Comparison of ENCODE assay signal across 1 cellular context in the genomic region with DNA sequence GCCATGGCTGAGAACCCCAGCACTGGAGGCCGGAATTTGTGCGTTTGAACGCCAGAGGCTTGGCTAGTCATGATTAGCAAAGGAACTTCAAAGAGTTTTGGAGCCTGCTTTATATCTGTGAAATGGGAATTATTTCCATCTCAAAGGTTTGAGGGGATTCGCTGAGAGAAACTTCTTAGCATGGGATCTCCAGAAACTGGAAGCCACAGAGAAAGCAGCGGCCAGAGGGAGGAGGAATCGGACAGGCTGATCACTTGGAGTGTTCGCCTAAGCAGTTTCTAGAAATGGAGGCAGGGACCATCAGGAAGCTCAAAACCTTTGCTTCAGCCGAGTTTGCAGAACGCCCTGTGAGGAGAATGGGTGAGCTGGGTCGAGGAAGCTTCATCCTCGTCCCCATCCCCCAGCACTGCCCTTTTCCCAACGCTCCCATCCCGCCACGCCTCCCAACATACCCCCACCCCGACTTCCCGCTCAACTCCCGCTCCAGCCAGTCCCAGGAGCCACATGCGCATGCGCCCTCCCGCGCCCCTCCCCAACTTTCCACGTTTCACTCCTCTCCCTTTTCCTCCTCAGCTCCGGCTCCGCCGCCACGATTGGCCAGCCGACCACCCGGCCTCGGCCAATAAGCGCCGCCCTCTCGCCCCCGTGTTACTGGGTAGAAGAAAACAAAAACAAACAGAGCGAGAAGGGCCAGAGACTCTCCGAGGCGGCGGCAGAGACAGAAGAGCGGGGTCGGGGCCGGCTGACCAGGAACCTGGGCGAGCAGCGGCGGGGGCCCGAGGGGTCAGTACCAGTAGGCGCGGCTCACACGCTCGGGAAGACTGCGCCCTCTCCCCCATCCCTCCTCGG.
A peak's percentile ranks its signal among the peaks of the same experiment; 100 is the strongest.
TF ChIP-seq lines count a peak whose summit lies in the region.

Gene PDCD4, plus strand, starts transcription at position 693 of the 849 bp plus-strand sequence. CDS start 4,100 bp downstream, outside the sequence.

TF ChIP-seq in HepG2, 621 proteins besides CTCF, POLR2A, EP300 and RAD21 (continued from another document and continues in another):
- TF ChIP-seq ZNF574 (CRISPR knock-in tag; IDR thresholded peaks at IDR 0.05) (peak; percentile 44; the same call in 1 of the 2 replicates), ZNF180 (CRISPR knock-in tag; IDR thresholded peaks at IDR 0.05; ENCODE audit: borderline replicate concordance, low read depth) (no peak), THAP8 (CRISPR knock-in tag; IDR thresholded peaks at IDR 0.05; ENCODE audit: borderline replicate concordance) (no peak), MLX (CRISPR knock-in tag; IDR thresholded peaks at IDR 0.05) (no peak), WIZ (CRISPR knock-in tag; IDR thresholded peaks at IDR 0.05) (peak; percentile 50; the same call in 1 of the 2 replicates), NFKBIZ (CRISPR knock-in tag; IDR thresholded peaks at IDR 0.05) (peak; percentile 7; the same call in 1 of the 2 replicates), ZNF652 (CRISPR knock-in tag; IDR thresholded peaks at IDR 0.05; ENCODE audit: borderline replicate concordance, low read depth) (no peak), ERF (CRISPR knock-in tag; IDR thresholded peaks at IDR 0.05) (peak; percentile 58; the same call in 1 of the 2 replicates), ZSCAN25 (CRISPR knock-in tag; IDR thresholded peaks at IDR 0.05) (0 out of 2 replicates have a peak, but pooled peaks have one; percentile 12), GABPB1 (CRISPR knock-in tag; IDR thresholded peaks at IDR 0.05) (no peak), CREB1 (IDR thresholded peaks at IDR 0.05) (peak; percentile 54), CREB1 (CRISPR knock-in tag; IDR thresholded peaks at IDR 0.05) (no peak), CREM (IDR thresholded peaks at IDR 0.05) (no peak; the same call in 1 of the 2 replicates), CREM (CRISPR knock-in tag; IDR thresholded peaks at IDR 0.05) (no peak), TAF15 (IDR thresholded peaks at IDR 0.05; ENCODE audit: low read depth, low read length, poor library complexity, severe bottlenecking) (peak; percentile 54), HNF4G (IDR thresholded peaks at IDR 0.05; ENCODE audit: borderline replicate concordance, low read depth, low read length) (no peak), HNF4G (CRISPR knock-in tag; IDR thresholded peaks at IDR 0.05; ENCODE audit: borderline replicate concordance, low read depth) (no peak), RFXANK (CRISPR knock-in tag; IDR thresholded peaks at IDR 0.05) (peak; percentile 97), ZNF687 (CRISPR knock-in tag; IDR thresholded peaks at IDR 0.05) (peak; percentile 85), ZNF781 (CRISPR knock-in tag; IDR thresholded peaks at IDR 0.05; ENCODE audit: borderline replicate concordance, not compliant biosample characterization) (peak; percentile 15), ISL2 (CRISPR knock-in tag; IDR thresholded peaks at IDR 0.05) (no peak), ARID5B (CRISPR knock-in tag; IDR thresholded peaks at IDR 0.05) (peak; percentile 26; the same call in 1 of the 2 replicates), ZBTB43 (CRISPR knock-in tag; conservative IDR thresholded peaks at IDR 0.05) (peak; percentile 6; the same call in 1 of the 2 replicates), MBD4 (IDR thresholded peaks at IDR 0.05; ENCODE audit: borderline replicate concordance, low read length) (no peak)
- TF ChIP-seq, protein P1, sequence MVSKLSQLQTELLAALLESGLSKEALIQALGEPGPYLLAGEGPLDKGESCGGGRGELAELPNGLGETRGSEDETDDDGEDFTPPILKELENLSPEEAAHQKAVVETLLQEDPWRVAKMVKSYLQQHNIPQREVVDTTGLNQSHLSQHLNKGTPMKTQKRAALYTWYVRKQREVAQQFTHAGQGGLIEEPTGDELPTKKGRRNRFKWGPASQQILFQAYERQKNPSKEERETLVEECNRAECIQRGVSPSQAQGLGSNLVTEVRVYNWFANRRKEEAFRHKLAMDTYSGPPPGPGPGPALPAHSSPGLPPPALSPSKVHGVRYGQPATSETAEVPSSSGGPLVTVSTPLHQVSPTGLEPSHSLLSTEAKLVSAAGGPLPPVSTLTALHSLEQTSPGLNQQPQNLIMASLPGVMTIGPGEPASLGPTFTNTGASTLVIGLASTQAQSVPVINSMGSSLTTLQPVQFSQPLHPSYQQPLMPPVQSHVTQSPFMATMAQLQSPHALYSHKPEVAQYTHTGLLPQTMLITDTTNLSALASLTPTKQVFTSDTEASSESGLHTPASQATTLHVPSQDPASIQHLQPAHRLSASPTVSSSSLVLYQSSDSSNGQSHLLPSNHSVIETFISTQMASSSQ (IDR thresholded peaks at IDR 0.05; ENCODE audit: low read depth): no peak
- TF ChIP-seq, protein P1 (CRISPR knock-in tag; IDR thresholded peaks at IDR 0.05; ENCODE audit: borderline replicate concordance): peak; percentile 34; the same call in 1 of the 2 replicates
- TF ChIP-seq, protein P2, sequence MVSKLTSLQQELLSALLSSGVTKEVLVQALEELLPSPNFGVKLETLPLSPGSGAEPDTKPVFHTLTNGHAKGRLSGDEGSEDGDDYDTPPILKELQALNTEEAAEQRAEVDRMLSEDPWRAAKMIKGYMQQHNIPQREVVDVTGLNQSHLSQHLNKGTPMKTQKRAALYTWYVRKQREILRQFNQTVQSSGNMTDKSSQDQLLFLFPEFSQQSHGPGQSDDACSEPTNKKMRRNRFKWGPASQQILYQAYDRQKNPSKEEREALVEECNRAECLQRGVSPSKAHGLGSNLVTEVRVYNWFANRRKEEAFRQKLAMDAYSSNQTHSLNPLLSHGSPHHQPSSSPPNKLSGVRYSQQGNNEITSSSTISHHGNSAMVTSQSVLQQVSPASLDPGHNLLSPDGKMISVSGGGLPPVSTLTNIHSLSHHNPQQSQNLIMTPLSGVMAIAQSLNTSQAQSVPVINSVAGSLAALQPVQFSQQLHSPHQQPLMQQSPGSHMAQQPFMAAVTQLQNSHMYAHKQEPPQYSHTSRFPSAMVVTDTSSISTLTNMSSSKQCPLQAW (CRISPR knock-in tag; IDR thresholded peaks at IDR 0.05): peak; percentile 63; the same call in 1 of the 2 replicates
